ENCODE assay signal across 8 cellular contexts in genomic region chrX:48597353-48598264, GRCh38. TPM values are rescaled to one million over a fixed set of nuclear protein-coding genes. Genes with fewer than 3 reads are reported as not detected.
A peak's percentile ranks its signal among the peaks of the same experiment; 100 is the strongest.
DNase-seq lines count a peak whose midpoint lies in the region; TF ChIP-seq lines count a peak whose summit lies in the region.

Gene WDR13, plus strand, starts transcription at chrX:48597492. Its CDS starts 505 bp downstream, at chrX:48597997.

- H3K36me3 Mint-ChIP-seq in HFFc6 (ENCODE audit: low read depth) = no peaks in the 10 kb centered on the region
- no peaks in the 10 kb centered on the region for H3K36me3 Mint-ChIP-seq in activated naive CD8-positive, alpha-beta T cell

- TF ChIP-seq CTCF in HFFc6 (IDR thresholded peaks at IDR 0.05) (no peak), suprapubic skin (IDR thresholded peaks at IDR 0.05) (no peak)

- H3K4me1 Mint-ChIP-seq in HFFc6 (ENCODE audit: low read depth) = peaks cover 10% of the 10 kb centered on the region; the same call in 1 of the 2 replicates
- peaks cover 8% of the 10 kb centered on the region for H3K4me1 Mint-ChIP-seq in activated naive CD8-positive, alpha-beta T cell (ENCODE audit: low read depth)

- 35% methylated on average over 58 of the region's 62 CpGs for WGBS in suprapubic skin

- H3K4me3 Mint-ChIP-seq in HFFc6 = peak within 1 kb of the TSS; percentile 99
- H3K4me3 Mint-ChIP-seq in activated naive CD8-positive, alpha-beta T cell = peak within 1 kb of the TSS; percentile 97

- peak within 1 kb of the TSS; percentile 100 for H3K27ac Mint-ChIP-seq in HFFc6
- peak within 1 kb of the TSS; percentile 98 for H3K27ac Mint-ChIP-seq in activated naive CD8-positive, alpha-beta T cell

- no peaks in the 10 kb centered on the region; the same call in 1 of the 2 replicates for H3K27me3 Mint-ChIP-seq in HFFc6 (ENCODE audit: insufficient read depth)
- no peaks in the 10 kb centered on the region for H3K27me3 Mint-ChIP-seq in activated naive CD8-positive, alpha-beta T cell

- H3K27ac ChIP-seq in suprapubic skin = peak within 1 kb of the TSS; percentile 98

- peaks cover 31% of the 10 kb centered on the region for H3K36me3 ChIP-seq in suprapubic skin

- no peaks in the 10 kb centered on the region for H3K9me3 ChIP-seq in suprapubic skin

- DNase-seq in GM03348 (ENCODE audit: low spot score) = peak; percentile 93
- peak; percentile 90 for DNase-seq in HFFc6
- peak; percentile 86 for DNase-seq in NCI-H1105 treated with DMSO at 0.1 percent for 48 hours (lab: John Stamatoyannopoulos, UW)
- DNase-seq in SKM-1 treated with dmso at 0.1 percent for 144 hours (lab: John Stamatoyannopoulos, UW; ENCODE audit: unreplicated experiment) = peak; percentile 63
- DNase-seq in glomerular endothelial cell (ENCODE audit: extremely low read depth, low read depth, low spot score) = no peak
- DNase-seq in occipital lobe (lab: John Stamatoyannopoulos, UW) = peak; percentile 71
- DNase-seq in suprapubic skin (ENCODE audit: low spot score in 2 of 2) = peak; percentile 92 to 95

- no peaks in the 10 kb centered on the region for H3K27me3 ChIP-seq in suprapubic skin

- H3K4me3 ChIP-seq in suprapubic skin = peak within 1 kb of the TSS; percentile 58

- TF ChIP-seq POLR2A in suprapubic skin (IDR thresholded peaks at IDR 0.05) = peak in 1 of 2 donors; percentile 45

- H3K9me3 Mint-ChIP-seq in HFFc6 = no peaks in the 10 kb centered on the region
- no peaks in the 10 kb centered on the region for H3K9me3 Mint-ChIP-seq in activated naive CD8-positive, alpha-beta T cell (ENCODE audit: low read depth)

- TF ChIP-seq EP300 in suprapubic skin (IDR thresholded peaks at IDR 0.05) = no peak

- peaks cover 14% of the 10 kb centered on the region for H3K4me1 ChIP-seq in suprapubic skin

RNA-seq across cellular contexts. Expression of gene WDR13, which starts in this region (rescaled TPM):
- total RNA-seq in HFFc6 (2021; fragmentation: NEBNext Ultra II Directional; extraction: Animal tissue kit (Norgen Biotek cat#: 25700)) = 10 to 100 TPM; 64.3 to 87.2 (median 71.8) TPM
- 82.0 and 104 TPM in 2 replicates for total RNA-seq in glomerular endothelial cell
- 80.0 TPM for total RNA-seq in occipital lobe
- 100 to 1,000 TPM in 1 of 4 donors, 10 to 100 TPM in 3; 71.1 to 105 (median 93.2) TPM for total RNA-seq in suprapubic skin
